Comparison of ENCODE assay signal across 11 cellular contexts in the genomic region with DNA sequence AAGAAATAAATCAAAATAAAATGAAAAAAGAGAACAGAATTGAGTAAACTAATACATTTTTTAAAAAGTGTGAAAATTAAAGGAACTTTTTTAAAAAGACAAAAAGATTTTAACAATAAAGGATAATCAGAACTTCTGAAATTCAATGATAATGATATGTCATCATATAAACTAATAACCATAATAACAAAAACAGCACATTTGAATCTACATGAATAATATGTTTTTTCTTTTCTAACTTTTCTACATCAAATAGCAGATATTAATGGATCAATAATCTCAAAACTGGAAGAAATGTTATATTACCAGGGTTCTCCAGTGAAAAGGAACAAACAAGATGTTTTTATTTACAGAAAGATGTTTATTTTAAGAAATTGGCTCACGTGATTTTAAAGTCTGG.
"Had no signal": no experiment of that assay in that cellular context is flagged by ENCODE, and none has a peak within 500 bp of the region (broad histone marks: within the 10 kb centered on the region; RNA-seq: fewer than 3 reads in every experiment).

No MANE protein-coding gene starts in this region.

- H3K27me3 ChIP-seq: body of pancreas had no signal

- H3K4me1 ChIP-seq: body of pancreas had no signal

- H3K4me3 ChIP-seq: body of pancreas, SK-N-MC had no signal

- H3K27ac ChIP-seq: body of pancreas, SK-N-MC had no signal

- DNase-seq: activated B cell treated with CpG ODN at 0.5 μM for 24 hours; activated naive CD4-positive, alpha-beta T cell treated with anti-CD3 and anti-CD28 coated beads, Interleukin-2, amount 50 U/mL, for 16 hours; body of pancreas; dermis blood vessel endothelial cell; foreskin fibroblast; midbrain; naive B cell; right cardiac atrium had no signal

- ATAC-seq: body of pancreas; esophagus mucosa; right cardiac atrium; stimulated activated memory B cell treated with anti-CD40 and anti-IgM and Interleukin-4, amounts not matched to agents 10 μg/mL and 1 μg/mL and 100 μg/mL, for 72 hours had no signal

- H3K9me3 ChIP-seq: body of pancreas had no signal
